In the genomic region with DNA sequence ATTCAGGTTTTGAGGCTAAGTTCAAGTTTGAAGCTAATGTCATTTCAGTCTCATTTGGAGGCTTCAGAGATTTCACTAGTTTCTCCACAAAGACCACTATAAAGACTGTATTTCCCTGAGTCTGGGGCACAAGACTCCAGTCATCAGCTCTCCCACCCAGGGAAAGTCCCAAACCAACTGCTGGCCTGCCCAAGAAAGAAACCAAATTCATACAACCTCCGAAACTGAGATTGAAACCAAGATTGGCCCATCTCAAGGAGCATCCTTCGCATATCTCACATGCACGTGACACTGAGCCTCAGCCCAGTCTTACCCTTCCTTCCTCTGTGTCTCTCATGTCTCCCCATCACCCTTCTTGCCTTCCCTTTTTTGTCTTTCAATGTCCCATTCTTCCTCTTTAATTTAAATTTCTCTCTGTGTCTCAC, we compare ENCODE assay signal across 8 cellular contexts. TPM values are rescaled to one million over a fixed set of nuclear protein-coding genes. Genes with fewer than 3 reads are reported as not detected.
DNase-seq lines count a peak whose midpoint lies in the region; ATAC-seq and TF ChIP-seq lines count a peak whose summit lies in the region.
"Had no signal": no experiment of that assay in that cellular context is flagged by ENCODE, and none has a peak within 500 bp of the region (broad histone marks: within the 10 kb centered on the region; RNA-seq: fewer than 3 reads in every experiment).

No MANE protein-coding gene starts in this region.

- H3K4me3 Mint-ChIP-seq in T-helper 17 cell (peak overlapping the region; percentile 89), endodermal cell (no peak overlapping the region), Caco-2 (ENCODE audit: unreplicated experiment) (no peak overlapping the region)

- BruUV-seq in Caco-2 (replicated peaks; lab: Mats Ljungman, UMichigan), result no TSS peak

- H3K27me3 ChIP-seq in left lung (peaks cover 0 to 18% of the 10 kb centered on the region in 2 donors), endodermal cell (ENCODE audit: control insufficient read depth, insufficient read depth, low read length, poor library complexity, severe bottlenecking) (no peaks in the 10 kb centered on the region), Caco-2 (replicated peaks; ENCODE audit: control insufficient read depth, insufficient read depth, low read length) (no peaks in the 10 kb centered on the region), aorta (ENCODE audit: control insufficient read depth in 1 of 2, insufficient read depth in 2 of 2, low read length in 1 of 2) (peaks cover 0 to 2% of the 10 kb centered on the region in 2 donors)
- H3K27me3 ChIP-seq: SJSA1 had no signal

- H3K4me1 Mint-ChIP-seq in T-helper 17 cell (peaks cover 71% of the 10 kb centered on the region), endodermal cell (peaks cover 4% of the 10 kb centered on the region), Caco-2 (ENCODE audit: low read depth, unreplicated experiment) (peaks cover 10% of the 10 kb centered on the region)

- no peak overlapping the region for H3K9ac ChIP-seq in endodermal cell (ENCODE audit: extremely low read depth, low read length, poor library complexity, severe bottlenecking)

- no peaks in the 10 kb centered on the region for H3K27me3 Mint-ChIP-seq in T-helper 17 cell
- peaks cover 3% of the 10 kb centered on the region for H3K27me3 Mint-ChIP-seq in endodermal cell (ENCODE audit: insufficient read depth)
- H3K27me3 Mint-ChIP-seq in Caco-2 (ENCODE audit: insufficient read depth, unreplicated experiment), result peaks cover 3% of the 10 kb centered on the region

- H3K4me1 ChIP-seq in left lung, result peaks cover 0 to 24% of the 10 kb centered on the region in 2 donors
- H3K4me1 ChIP-seq in endodermal cell (ENCODE audit: control insufficient read depth, insufficient read depth, low read length), result no peaks in the 10 kb centered on the region
- H3K4me1 ChIP-seq in Caco-2, result peaks cover 4% of the 10 kb centered on the region
- H3K4me1 ChIP-seq in aorta (ENCODE audit: control insufficient read depth in 1 of 2, insufficient read depth in 2 of 2, low read length in 2 of 2), result no peaks in the 10 kb centered on the region

- peak; percentile 55 for ATAC-seq in HG02970 (IDR thresholded peaks at IDR 0.05; ENCODE audit: low FRiP score, unreplicated experiment)
- ATAC-seq in T-helper 17 cell, result peak; percentile 76
- peak; percentile 70 for ATAC-seq in left lung
- ATAC-seq in aorta (ENCODE audit: low FRiP score), result no peak

- H3K27ac Mint-ChIP-seq in T-helper 17 cell (peak overlapping the region; percentile 99), endodermal cell (no peak overlapping the region), Caco-2 (ENCODE audit: unreplicated experiment) (no peak overlapping the region)

- no peak for TF ChIP-seq CTCF in left lung (IDR thresholded peaks at IDR 0.05)
- no peak for TF ChIP-seq CTCF in endodermal cell (conservative IDR thresholded peaks at IDR 0.05)
- no peak for TF ChIP-seq CTCF in Caco-2 (IDR thresholded peaks at IDR 0.05; ENCODE audit: insufficient read depth in 1 of 2, low read depth in 1 of 2, low read length in 1 of 2, severe bottlenecking in 1 of 2, unreplicated experiment in 1 of 2)

- 89 to 92% methylated on average over 3 of the region's 3 CpGs for WGBS in endodermal cell (ENCODE audit: insufficient coverage in 1 of 2, insufficient read length in 1 of 2), 2 experiments
- 66 to 80% methylated on average over 3 of the region's 3 CpGs for WGBS in aorta, 2 donors

- H3K4me3 ChIP-seq in left lung (no peak overlapping the region), endodermal cell (ENCODE audit: low read length) (no peak overlapping the region), Caco-2 (ENCODE audit: low read depth, low read length) (no peak overlapping the region), aorta (ENCODE audit: low read length in 2 of 2) (no peak overlapping the region)
- H3K4me3 ChIP-seq: SJSA1 had no signal

- DNase-seq in GM19238 (ENCODE audit: insufficient read length, low spot score) (peak; percentile 71), T-helper 17 cell (peak; percentile 40 to 67 (median 50)), left lung (peak in 1 of 2 donors; percentile 56), endodermal cell (no peak), Caco-2 (no peak), aorta (no peak)

- H3K27ac ChIP-seq in left lung, result peak overlapping the region in 1 of 2 donors; percentile 70
- H3K27ac ChIP-seq in endodermal cell (ENCODE audit: low read depth, low read length), result no peak overlapping the region
- H3K27ac ChIP-seq in aorta (ENCODE audit: low read depth in 1 of 2, low read length in 2 of 2), result no peak overlapping the region
- H3K27ac ChIP-seq: SJSA1 had no signal

- intact Hi-C loops in left lung (cut with DNase I) (no loop called here), Caco-2 (cut with micrococcal nuclease; ENCODE audit: unreplicated experiment) (no loop called here), aorta (cut with DNase I) (no loop called here)

- POLR2A ChIA-PET in Caco-2 (lab: Charles Lee), result no interaction called here

- H3K36me3 Mint-ChIP-seq in T-helper 17 cell (ENCODE audit: low read depth) (peaks cover 12% of the 10 kb centered on the region), endodermal cell (ENCODE audit: low read depth) (no peaks in the 10 kb centered on the region), Caco-2 (ENCODE audit: insufficient read depth, unreplicated experiment) (no peaks in the 10 kb centered on the region)

- H3K36me3 ChIP-seq in left lung, result no peaks in the 10 kb centered on the region
- no peaks in the 10 kb centered on the region for H3K36me3 ChIP-seq in endodermal cell (ENCODE audit: control insufficient read depth, insufficient read depth, low read length)
- H3K36me3 ChIP-seq in Caco-2 (ENCODE audit: control insufficient read depth, insufficient read depth, low read length), result no peaks in the 10 kb centered on the region
- no peaks in the 10 kb centered on the region for H3K36me3 ChIP-seq in aorta (ENCODE audit: control insufficient read depth in 1 of 2, insufficient read depth in 2 of 2, low read length in 1 of 2)
- H3K36me3 ChIP-seq: SJSA1 had no signal

- H3K9me3 Mint-ChIP-seq in endodermal cell (no peaks in the 10 kb centered on the region), Caco-2 (ENCODE audit: unreplicated experiment) (no peaks in the 10 kb centered on the region)

- H3K9me3 ChIP-seq in T-helper 17 cell (ENCODE audit: control insufficient read depth, low read length, poor library complexity, severe bottlenecking) (no peaks in the 10 kb centered on the region), left lung (no peaks in the 10 kb centered on the region), endodermal cell (ENCODE audit: control insufficient read depth, low read length) (no peaks in the 10 kb centered on the region), Caco-2 (no peaks in the 10 kb centered on the region), aorta (ENCODE audit: control insufficient read depth, low read length) (no peaks in the 10 kb centered on the region)
- H3K9me3 ChIP-seq: SJSA1 had no signal

- CTCF ChIA-PET in Caco-2 (lab: Charles Lee), result interaction anchor here (1.2 kb wide), 1 partner anchor 30 kb away, joined by 3 read pairs; no protein-coding TSS in a partner anchor

RNA-seq across cellular contexts. Expression of gene LTA, which starts 3.5 kb away (rescaled TPM):
- total RNA-seq in T-helper 17 cell, result 10 to 100 TPM; 19.9 to 26.0 TPM
- total RNA-seq in left lung, result under 1 TPM; 0.17 to 0.65 TPM
- total RNA-seq in endodermal cell, result not detected
- polyA plus RNA-seq in endodermal cell (2013, experiment 1 of 2), result 0.21 TPM
- polyA plus RNA-seq in endodermal cell (2013, experiment 2 of 2), result not detected
- not detected in 2 replicates for total RNA-seq in Caco-2 (2022)
- total RNA-seq in aorta, result not detected
- under 1 TPM in 1 of 2 donors, not detected in 1; 0.18 TPM for polyA plus RNA-seq in aorta
- total RNA-seq: SJSA1 had no signal

RNA-seq across cellular contexts. Expression of gene TNF, which starts 6.8 kb away (rescaled TPM):
- 10 to 100 TPM; 28.9 to 33.6 TPM for total RNA-seq in T-helper 17 cell
- 10 to 100 TPM in 1 of 2 donors, under 1 TPM in 1; 0.29 to 10.4 TPM for total RNA-seq in left lung
- not detected for total RNA-seq in endodermal cell
- polyA plus RNA-seq in endodermal cell (2013, experiment 1 of 2), result not detected
- not detected for polyA plus RNA-seq in endodermal cell (2013, experiment 2 of 2)
- not detected in 2 replicates for total RNA-seq in Caco-2 (2022)
- 1 to 10 TPM in 1 of 2 donors, under 1 TPM in 1; 0.66 to 1.9 TPM for total RNA-seq in aorta
- polyA plus RNA-seq in aorta, result 1 to 10 TPM in 1 of 2 donors, under 1 TPM in 1; 0.23 to 1.3 TPM
- total RNA-seq: SJSA1 had no signal

RNA-seq across cellular contexts. Expression of gene LTB, which starts 13.7 kb away (rescaled TPM):
- total RNA-seq in T-helper 17 cell (100 to 1,000 TPM; 791 to 891 TPM), left lung (10 to 100 TPM; 10.3 to 13.7 TPM), endodermal cell (1 to 10 TPM in 1 of 2 donors, not detected in 1; 1.3 TPM), Caco-2 (2022) (not detected in 2 replicates), aorta (1 to 10 TPM; 1.4 to 3.6 TPM)
- polyA plus RNA-seq in endodermal cell (2013, experiment 1 of 2), result not detected
- not detected for polyA plus RNA-seq in endodermal cell (2013, experiment 2 of 2)
- 1 to 10 TPM in 1 of 2 donors, under 1 TPM in 1; 0.88 to 2.5 TPM for polyA plus RNA-seq in aorta
- total RNA-seq: SJSA1 had no signal

RNA-seq across cellular contexts. Expression of gene LST1, which starts 17.5 kb away (rescaled TPM):
- total RNA-seq in T-helper 17 cell (10 to 100 TPM; 30.6 to 42.6 TPM), left lung (10 to 100 TPM; 32.7 to 95.1 TPM), endodermal cell (not detected), Caco-2 (2022) (not detected in 2 replicates), aorta (10 to 100 TPM; 21.1 to 24.6 TPM)
- 1.5 TPM for polyA plus RNA-seq in endodermal cell (2013, experiment 1 of 2)
- not detected for polyA plus RNA-seq in endodermal cell (2013, experiment 2 of 2)
- polyA plus RNA-seq in aorta, result 10 to 100 TPM in 1 of 2 donors, 1 to 10 TPM in 1; 7.9 to 23.4 TPM
- total RNA-seq: SJSA1 had no signal

RNA-seq across cellular contexts. Expression of gene NFKBIL1, which starts 21.1 kb away (rescaled TPM):
- 1 to 10 TPM; 5.5 to 6.4 TPM for total RNA-seq in T-helper 17 cell
- total RNA-seq in left lung, result 10 to 100 TPM; 15.0 to 17.2 TPM
- total RNA-seq in endodermal cell, result 10 to 100 TPM; 17.4 to 26.3 TPM
- polyA plus RNA-seq in endodermal cell (2013, experiment 1 of 2), result 26.5 TPM
- 22.9 TPM for polyA plus RNA-seq in endodermal cell (2013, experiment 2 of 2)
- 14.7 and 17.4 TPM in 2 replicates for total RNA-seq in Caco-2 (2022)
- 10 to 100 TPM; 16.0 to 19.8 TPM for total RNA-seq in aorta
- polyA plus RNA-seq in aorta, result 10 to 100 TPM; 24.2 to 49.5 TPM

Comparison
In these comparisons a context has a peak if more than half of its experiments do, and no peak if none do; other contexts are left out.
1. DNase-seq: peak in GM19238 (single experiment) and T-helper 17 cell (3 of 3); none in endodermal cell (single experiment), Caco-2 (0 of 2) and aorta (0 of 2).
2. RNA of gene LTA, which starts 3.5 kb away (total RNA-seq): 19.9 to 26.0 TPM in T-helper 17 cell; 0.17 to 0.65 TPM in left lung, not detected in aorta, not detected in Caco-2 and not detected in endodermal cell; every median in the first group is over 10 times any median in the second.
3. RNA of gene LTB, which starts 13.7 kb away (total RNA-seq): 791 to 891 TPM in T-helper 17 cell; 10.3 to 13.7 TPM in left lung, 1.4 to 3.6 TPM in aorta, 1.3 TPM in endodermal cell and not detected in Caco-2; every median in the first group is over 10 times any median in the second.